ENCODE assay signal across 1 cellular context in the genomic region with DNA sequence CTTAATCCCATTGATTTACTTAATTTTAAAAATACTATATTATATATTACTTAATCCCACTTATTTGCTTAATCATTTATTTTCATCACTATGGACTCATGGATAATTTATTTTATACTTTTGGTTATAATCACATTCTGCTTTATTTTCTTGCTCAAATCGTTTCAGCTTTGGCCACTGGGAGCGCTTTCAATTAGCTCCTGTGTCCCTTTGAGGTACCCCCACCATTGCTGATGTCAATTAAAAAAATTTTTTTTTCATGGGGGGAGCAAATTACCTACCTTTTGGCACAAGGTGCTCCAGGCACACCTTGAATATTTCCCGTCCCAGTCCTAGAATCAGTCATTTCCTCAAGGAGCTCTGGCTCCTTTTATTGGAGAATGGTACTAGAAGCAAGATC.
TF ChIP-seq lines count a peak whose summit lies in the region.

No MANE protein-coding gene starts in this region.

TF ChIP-seq in SK-N-SH treated with all-trans-retinoic acid at 6 μM for 48 hours, 23 proteins besides CTCF, POLR2A, EP300 and RAD21 (continued from another document):
- no peak for TF ChIP-seq TCF4 (CRISPR knock-in tag; IDR thresholded peaks at IDR 0.05; ENCODE audit: borderline replicate concordance)
- no peak for TF ChIP-seq ESRRG (CRISPR knock-in tag; IDR thresholded peaks at IDR 0.05)
